23 cellular contexts compared by ENCODE assay signal in genomic region chr2:97706708-97707345, GRCh38. TPM values are rescaled to one million over a fixed set of nuclear protein-coding genes. Genes with fewer than 3 reads are reported as not detected.
DNase-seq lines count a peak whose midpoint lies in the region; ATAC-seq and TF ChIP-seq lines count a peak whose summit lies in the region.
"Had no signal": no experiment of that assay in that cellular context is flagged by ENCODE, and none has a peak within 500 bp of the region (broad histone marks: within the 10 kb centered on the region; RNA-seq: fewer than 3 reads in every experiment).

No MANE protein-coding gene starts in this region.

- H3K27me3 ChIP-seq in mesendoderm (ENCODE audit: insufficient read depth, low read length, poor library complexity) (no peaks in the 10 kb centered on the region), upper lobe of right lung (peaks cover 15% of the 10 kb centered on the region), lower lobe of right lung (ENCODE audit: low read depth) (peaks cover 7% of the 10 kb centered on the region)
- H3K27me3 ChIP-seq: BE2C, SJCRH30 had no signal

- H3K18ac ChIP-seq in mesendoderm (ENCODE audit: low read length), result peak overlapping the region; percentile 43

- H3K4me1 ChIP-seq in mesendoderm (ENCODE audit: control insufficient read depth, low read depth, low read length), result peaks cover 10% of the 10 kb centered on the region
- H3K4me1 ChIP-seq in upper lobe of right lung, result no peaks in the 10 kb centered on the region
- no peaks in the 10 kb centered on the region for H3K4me1 ChIP-seq in lower lobe of right lung
- H3K4me1 ChIP-seq: A549, BE2C, SJCRH30 had no signal

- H2BK15ac ChIP-seq in mesendoderm (replicated peaks; ENCODE audit: low read depth), result no peak overlapping the region

- TF ChIP-seq CTCF in upper lobe of right lung (IDR thresholded peaks at IDR 0.05) (no peak), lower lobe of right lung (IDR thresholded peaks at IDR 0.05) (no peak)

- no peak for ATAC-seq in activated T-cell treated with anti-CD3 and anti-CD28 coated beads, Interleukin-2, amount 50 U/mL, for 72 hours (replicated peaks in 1 of 2)
- ATAC-seq in upper lobe of right lung, result no peak
- ATAC-seq in lower lobe of right lung, result no peak
- ATAC-seq in GM21381 (IDR thresholded peaks at IDR 0.05; ENCODE audit: unreplicated experiment), result no peak
- ATAC-seq: A549, HCT116 had no signal

- no peak overlapping the region for H2BK120ac ChIP-seq in mesendoderm (ENCODE audit: low read depth, low read length)

- H3K36me3 ChIP-seq in mesendoderm (ENCODE audit: control insufficient read depth, insufficient read depth, low read length) (no peaks in the 10 kb centered on the region), upper lobe of right lung (no peaks in the 10 kb centered on the region), lower lobe of right lung (no peaks in the 10 kb centered on the region)
- H3K36me3 ChIP-seq: BE2C, SJCRH30 had no signal

- no peak overlapping the region for H3K56ac ChIP-seq in mesendoderm (ENCODE audit: low read length)

- H3K27ac ChIP-seq in mesendoderm (ENCODE audit: low read depth, low read length), result no peak overlapping the region
- H3K27ac ChIP-seq in upper lobe of right lung, result no peak overlapping the region
- H3K27ac ChIP-seq in lower lobe of right lung, result no peak overlapping the region
- H3K27ac ChIP-seq: A549, GM23248, SJCRH30 had no signal

- DNase-seq in activated T-cell treated with anti-CD3 and anti-CD28 coated beads, Interleukin-2, amount 50 U/mL, for 48 hours, result peak; percentile 6 to 14
- no peak for DNase-seq in activated T-cell treated with anti-CD3 and anti-CD28 coated beads, Interleukin-2, amount 50 U/mL, for 72 hours
- peak; percentile 13 to 18 for DNase-seq in Kasumi-1 (lab: John Stamatoyannopoulos, UW)
- no peak for DNase-seq in mesendoderm
- peak; percentile 17 for DNase-seq in upper lobe of right lung
- no peak for DNase-seq in lower lobe of right lung
- no peak for DNase-seq in middle frontal gyrus (ENCODE audit: extremely low spot score, low spot score)
- DNase-seq: BE2C, COR-L47, DMS79, GM23248, Karpas-422, NCI-H1417, NCI-H187, NCI-H446, NCI-H526 treated with DMSO at 0.1 percent for 48 hours, OCI-M1, SJCRH30 had no signal

- H3K4me3 Mint-ChIP-seq in activated T-cell treated with anti-CD3 and anti-CD28 coated beads, Interleukin-2, amount 50 U/mL, for 72 hours, result no peak overlapping the region
- H3K4me3 Mint-ChIP-seq: CD4-positive, alpha-beta T cell had no signal

- H4K8ac ChIP-seq in mesendoderm (ENCODE audit: low read depth, low read length), result no peak overlapping the region

- peaks cover 2% of the 10 kb centered on the region in 2 donors for H3K36me3 Mint-ChIP-seq in activated T-cell treated with anti-CD3 and anti-CD28 coated beads, Interleukin-2, amount 50 U/mL, for 72 hours (ENCODE audit: insufficient read depth in 2 of 2)

- H4K5ac ChIP-seq in mesendoderm (ENCODE audit: low read length), result no peak overlapping the region

- intact Hi-C loops in upper lobe of right lung (cut with DNase I), result no loop called here
- intact Hi-C loops in lower lobe of right lung (cut with DNase I), result no loop called here

- H3K9me3 ChIP-seq in upper lobe of right lung (no peaks in the 10 kb centered on the region), lower lobe of right lung (no peaks in the 10 kb centered on the region)
- H3K9me3 ChIP-seq: A549, BE2C, SJCRH30 had no signal

- H2BK5ac ChIP-seq in mesendoderm (ENCODE audit: low read length), result no peak overlapping the region

- H3K4ac ChIP-seq in mesendoderm (ENCODE audit: low read depth, low read length), result no peak overlapping the region

- H3K4me3 ChIP-seq in mesendoderm (ENCODE audit: low read length), result no peak overlapping the region
- H3K4me3 ChIP-seq in upper lobe of right lung, result no peak overlapping the region
- no peak overlapping the region for H3K4me3 ChIP-seq in lower lobe of right lung
- H3K4me3 ChIP-seq: A549, GM23248, SJCRH30 had no signal

- 100% methylated on average over 1 of the region's 11 CpGs for WGBS in mesendoderm (ENCODE audit: extremely low coverage, insufficient coverage, low lambda C conversion rate)

- H3K9ac ChIP-seq in mesendoderm (ENCODE audit: low read length), result no peak overlapping the region
- H3K9ac ChIP-seq: GM23248 had no signal

- no peak overlapping the region for H3K4me2 ChIP-seq in mesendoderm (ENCODE audit: low read length)
- H3K4me2 ChIP-seq: A549 had no signal

- H3K79me1 ChIP-seq in mesendoderm (ENCODE audit: low read length), result no peaks in the 10 kb centered on the region

- H3K27me3 Mint-ChIP-seq in activated T-cell treated with anti-CD3 and anti-CD28 coated beads, Interleukin-2, amount 50 U/mL, for 72 hours (ENCODE audit: low read depth), result no peaks in the 10 kb centered on the region
- H3K27me3 Mint-ChIP-seq: CD4-positive, alpha-beta T cell had no signal

- no peaks in the 10 kb centered on the region for H3K79me2 ChIP-seq in mesendoderm (ENCODE audit: control insufficient read depth, insufficient read depth, low read length)

- H3K27ac Mint-ChIP-seq in activated T-cell treated with anti-CD3 and anti-CD28 coated beads, Interleukin-2, amount 50 U/mL, for 72 hours, result no peak overlapping the region
- H3K27ac Mint-ChIP-seq: CD4-positive, alpha-beta T cell had no signal

- H3K23ac ChIP-seq in mesendoderm (ENCODE audit: low read length), result no peak overlapping the region

- H3K4me1 Mint-ChIP-seq in activated T-cell treated with anti-CD3 and anti-CD28 coated beads, Interleukin-2, amount 50 U/mL, for 72 hours (ENCODE audit: low read depth), result peaks cover 24% of the 10 kb centered on the region

- H2AK5ac ChIP-seq in mesendoderm (ENCODE audit: low read length), result no peak overlapping the region

- peaks cover 0 to 1% of the 10 kb centered on the region in 2 donors for H3K9me3 Mint-ChIP-seq in activated T-cell treated with anti-CD3 and anti-CD28 coated beads, Interleukin-2, amount 50 U/mL, for 72 hours
- H3K9me3 Mint-ChIP-seq: CD4-positive, alpha-beta T cell had no signal

RNA-seq across cellular contexts. Expression of gene ZAP70, which starts 6.5 kb away (rescaled TPM):
- total RNA-seq in activated T-cell treated with anti-CD3 and anti-CD28 coated beads, Interleukin-2, amount 50 U/mL, for 72 hours, result 100 to 1,000 TPM; 164 to 190 TPM
- polyA plus RNA-seq in mesendoderm (2013, experiment 1 of 2), result 0.46 TPM
- polyA plus RNA-seq in mesendoderm (2013, experiment 2 of 2), result 0.63 TPM
- total RNA-seq in upper lobe of right lung, result 10.2 TPM
- total RNA-seq in lower lobe of right lung, result 8.8 TPM
- total RNA-seq: GM23248, MCF 10A had no signal
- polyA plus RNA-seq: GM23248 had no signal

RNA-seq across cellular contexts. Expression of gene C2orf92, which starts 37.3 kb away (rescaled TPM):
- total RNA-seq in activated T-cell treated with anti-CD3 and anti-CD28 coated beads, Interleukin-2, amount 50 U/mL, for 72 hours, result 10 to 100 TPM; 15.2 to 18.0 TPM
- 1.7 TPM for polyA plus RNA-seq in mesendoderm (2013, experiment 1 of 2)
- polyA plus RNA-seq in mesendoderm (2013, experiment 2 of 2), result 1.7 TPM
- total RNA-seq in upper lobe of right lung, result 14.4 TPM
- 15.1 TPM for total RNA-seq in lower lobe of right lung

RNA-seq across cellular contexts. Expression of gene ACTR1B, which starts 43.0 kb away (rescaled TPM):
- 100 to 1,000 TPM; 123 to 129 TPM for total RNA-seq in activated T-cell treated with anti-CD3 and anti-CD28 coated beads, Interleukin-2, amount 50 U/mL, for 72 hours
- polyA plus RNA-seq in mesendoderm (2013, experiment 1 of 2), result 16.6 TPM
- 16.7 TPM for polyA plus RNA-seq in mesendoderm (2013, experiment 2 of 2)
- 60.7 TPM for total RNA-seq in upper lobe of right lung
- total RNA-seq in lower lobe of right lung, result 56.0 TPM

Comparison
In these comparisons a context has a peak if more than half of its experiments do, and no peak if none do; other contexts are left out.
1. DNase-seq: peak in activated T-cell treated with anti-CD3 and anti-CD28 coated beads, Interleukin-2, amount 50 U/mL, for 48 hours (2 of 2), Kasumi-1 (2 of 2) and upper lobe of right lung (single experiment); none in activated T-cell treated with anti-CD3 and anti-CD28 coated beads, Interleukin-2, amount 50 U/mL, for 72 hours (0 of 2), mesendoderm (single experiment), lower lobe of right lung (single experiment) and middle frontal gyrus (single experiment).
2. RNA of gene ZAP70, which starts 6.5 kb away (total RNA-seq): 164 to 190 TPM in activated T-cell treated with anti-CD3 and anti-CD28 coated beads, Interleukin-2, amount 50 U/mL, for 72 hours; 10.2 TPM in upper lobe of right lung (single experiment) and 8.8 TPM in lower lobe of right lung (single experiment); every median in the first group is over 10 times any median in the second.